ENCODE assay signal across 10 cellular contexts in the genomic region with DNA sequence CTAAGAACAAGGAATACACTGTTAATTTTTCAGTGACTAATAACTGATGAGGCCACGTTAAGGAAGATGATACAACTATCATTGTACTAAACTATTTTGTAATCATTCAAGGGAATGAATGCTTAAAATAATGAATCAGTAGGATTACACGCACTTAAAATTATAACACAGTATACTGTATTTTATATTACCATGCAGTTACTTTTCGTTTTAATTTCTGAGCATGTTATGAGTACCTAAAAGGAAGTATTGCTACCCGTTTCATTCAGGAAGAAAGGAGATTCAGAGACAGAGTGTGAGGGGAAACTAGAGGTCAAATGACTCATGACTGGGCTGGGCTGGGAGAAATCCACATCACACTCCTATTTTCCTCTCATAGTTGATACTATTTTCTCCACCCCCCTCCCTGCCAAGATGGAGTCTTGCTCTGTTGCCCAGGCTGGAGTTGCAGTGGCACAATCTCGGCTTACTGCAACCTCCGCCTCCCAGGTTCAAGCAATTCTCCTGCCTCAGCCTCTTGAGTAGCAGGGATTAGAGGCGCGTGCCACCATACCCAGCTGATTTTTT.
DNase-seq lines count a peak whose midpoint lies in the region; ATAC-seq and TF ChIP-seq lines count a peak whose summit lies in the region.
"Had no signal": no experiment of that assay in that cellular context is flagged by ENCODE, and none has a peak within 500 bp of the region (broad histone marks: within the 10 kb centered on the region; RNA-seq: fewer than 3 reads in every experiment).

No MANE protein-coding gene starts in this region.

- no peaks in the 10 kb centered on the region for H4K20me1 ChIP-seq in fibroblast of lung (ENCODE audit: control insufficient read depth, extremely low read depth, insufficient read depth, low read length)

- no peak overlapping the region for H3K4me2 ChIP-seq in fibroblast of lung (ENCODE audit: extremely low read depth, insufficient read depth, low read length)

- ATAC-seq in left cardiac atrium (peak in 1 of 2 donors; percentile 73), upper lobe of right lung (peak; percentile 45)

- intact Hi-C loops in left cardiac atrium (cut with DNase I) (no loop called here), upper lobe of right lung (cut with DNase I) (no loop called here), posterior cingulate gyrus (cut with DNase I) (no loop called here)

- POLR2A ChIA-PET in RWPE1 (lab: Yijun Ruan, JAX; ENCODE audit: low non-redundant PET) = no interaction called here

- no peaks in the 10 kb centered on the region for H3K79me2 ChIP-seq in fibroblast of lung (ENCODE audit: control insufficient read depth, insufficient read depth, low read length)

- H3K4me1 ChIP-seq in right atrium auricular region = peaks cover 0 to 31% of the 10 kb centered on the region in 2 donors
- H3K4me1 ChIP-seq in fibroblast of lung (ENCODE audit: control insufficient read depth, extremely low read depth, insufficient read depth, low read length) = peaks cover 27% of the 10 kb centered on the region
- H3K4me1 ChIP-seq in upper lobe of right lung = peaks cover 17% of the 10 kb centered on the region

- CTCF ChIA-PET in RWPE1 (lab: Yijun Ruan, JAX) = interaction anchor here (0.6 kb wide), 1 partner anchor 249 kb away, joined by 4 read pairs; no protein-coding TSS in a partner anchor

- H3K27me3 ChIP-seq in right atrium auricular region = no peaks in the 10 kb centered on the region
- no peaks in the 10 kb centered on the region for H3K27me3 ChIP-seq in fibroblast of lung (ENCODE audit: control insufficient read depth, insufficient read depth, low read length)
- H3K27me3 ChIP-seq in upper lobe of right lung = no peaks in the 10 kb centered on the region

- peak; percentile 34 for DNase-seq in left cardiac atrium
- no peak for DNase-seq in right atrium auricular region (ENCODE audit: low spot score)
- DNase-seq in RWPE1 (ENCODE audit: low spot score) = peak; percentile 68
- DNase-seq in fibroblast of lung (ENCODE audit: low read depth in 2 of 2) = peak; percentile 71 to 80
- DNase-seq in upper lobe of right lung = no peak
- no peak for DNase-seq in posterior cingulate gyrus
- DNase-seq in D341Med (ENCODE audit: low spot score) = no peak
- DNase-seq in midbrain (lab: John Stamatoyannopoulos, UW) = no peak
- DNase-seq: activated CD4-positive, alpha-beta T cell treated with anti-CD3 and anti-CD28 coated beads, Interleukin-2, amount 10 ng/mL, durations not matched to agents 24 days and 14 days; C1 segment of cervical spinal cord had no signal

- H3K36me3 ChIP-seq in right atrium auricular region (no peaks in the 10 kb centered on the region), fibroblast of lung (ENCODE audit: control insufficient read depth, insufficient read depth, low read length) (no peaks in the 10 kb centered on the region), upper lobe of right lung (no peaks in the 10 kb centered on the region)

- no peak overlapping the region for H2AFZ ChIP-seq in fibroblast of lung (ENCODE audit: low read length)

- H3K4me3 ChIP-seq in right atrium auricular region (no peak overlapping the region), fibroblast of lung (replicated peaks in 1 of 4; ENCODE audit: control extremely low read depth in 1 of 4, insufficient read depth in 1 of 4, low read depth in 3 of 4, low read length in 4 of 4) (no peak overlapping the region), upper lobe of right lung (no peak overlapping the region)

- TF ChIP-seq CTCF in right atrium auricular region (IDR thresholded peaks at IDR 0.05) = no peak
- TF ChIP-seq CTCF in RWPE1 (conservative IDR thresholded peaks at IDR 0.05; ENCODE audit: low read depth) = no peak
- TF ChIP-seq CTCF in fibroblast of lung (conservative IDR thresholded peaks at IDR 0.05 in 1 of 2, IDR thresholded peaks at IDR 0.05 in 1 of 2; ENCODE audit: low read depth in 1 of 2, low read length in 2 of 2) = no peak
- no peak for TF ChIP-seq CTCF in upper lobe of right lung (IDR thresholded peaks at IDR 0.05)

- no peak overlapping the region for H3K9ac ChIP-seq in fibroblast of lung (ENCODE audit: insufficient read depth, low read length)

- H3K9me3 ChIP-seq in right atrium auricular region (no peaks in the 10 kb centered on the region), fibroblast of lung (ENCODE audit: control insufficient read depth, insufficient read depth, low read depth, low read length) (no peaks in the 10 kb centered on the region), upper lobe of right lung (no peaks in the 10 kb centered on the region)

- H3K27ac ChIP-seq in right atrium auricular region = no peak overlapping the region
- peak overlapping the region; percentile 65 for H3K27ac ChIP-seq in RWPE1
- peak overlapping the region; percentile 40 for H3K27ac ChIP-seq in fibroblast of lung (ENCODE audit: insufficient read depth, low read length)
- H3K27ac ChIP-seq in upper lobe of right lung = no peak overlapping the region

Comparison
In these comparisons a context has a peak if more than half of its experiments do, and no peak if none do; other contexts are left out.
1. DNase-seq: peak in left cardiac atrium (single experiment), RWPE1 (single experiment) and fibroblast of lung (2 of 2); none in right atrium auricular region (single experiment), upper lobe of right lung (single experiment), posterior cingulate gyrus (0 of 10), D341Med (single experiment) and midbrain (single experiment).
2. H3K27ac ChIP-seq: peak in RWPE1 (single experiment) and fibroblast of lung (single experiment); none in right atrium auricular region (0 of 2) and upper lobe of right lung (single experiment).